In genomic region chr22:48425091-48425506, GRCh38 we compare ENCODE assay signal across 24 cellular contexts.
"Had no signal": no experiment of that assay in that cellular context is flagged by ENCODE, and none has a peak within 500 bp of the region (broad histone marks: within the 10 kb centered on the region; RNA-seq: fewer than 3 reads in every experiment).

No MANE protein-coding gene starts in this region.

- H3K27ac ChIP-seq: dorsolateral prefrontal cortex, gastrocnemius medialis, neutrophil, parathyroid adenoma, prostate gland, right atrium auricular region, sigmoid colon, stomach, thyroid gland had no signal

- H3K9ac ChIP-seq: parathyroid adenoma had no signal

- H3K79me2 ChIP-seq: parathyroid adenoma had no signal

- H2AFZ ChIP-seq: parathyroid adenoma had no signal

- ATAC-seq: gastrocnemius medialis; left ventricle myocardium superior; mucosa of descending colon; stimulated activated effector memory CD8-positive, alpha-beta T cell treated with anti-CD3 and anti-CD28 coated beads, Interleukin-12 subunit alpha, Interleukin-12 subunit beta, amount 100 ng/mL, for 72 hours had no signal

- H3K9me3 ChIP-seq: gastrocnemius medialis, mucosa of descending colon, neutrophil, prostate gland, right atrium auricular region, sigmoid colon, stomach, thyroid gland had no signal

- H3K36me3 ChIP-seq: gastrocnemius medialis, neutrophil, prostate gland, right atrium auricular region, sigmoid colon, stomach, thyroid gland had no signal

- FAIRE-seq: keratinocyte had no signal

- H3K4me1 ChIP-seq: gastrocnemius medialis, parathyroid adenoma, prostate gland, right atrium auricular region, sigmoid colon, stomach, thyroid gland had no signal

- H3K27me3 ChIP-seq: gastrocnemius medialis, neutrophil, right atrium auricular region, thyroid gland had no signal

- DNase-seq: cerebellar nuclear complex; effector CD4-positive, alpha-beta T cell; foreskin fibroblast; gastrocnemius medialis; left ventricle myocardium superior; mesenchymal stem cell; mucosa of descending colon; naive B cell; nephron progenitor cell; sigmoid colon; stimulated activated CD4-positive, alpha-beta T cell treated with anti-CD3 and anti-CD28 coated beads, Interleukin-2, amount 100 ng/mL, for 24 hours; stimulated activated CD4-positive, alpha-beta T cell treated with anti-CD3 and anti-CD28 coated beads, Interleukin-4, amount 100 ng/mL, for 24 hours; stimulated activated naive CD4-positive, alpha-beta T cell treated with Interleukin-2 at 50 U/mL for 16 hours; stomach; thyroid gland; trophoblast cell had no signal

- H3K4me3 ChIP-seq: dorsolateral prefrontal cortex, gastrocnemius medialis, lung, mucosa of descending colon, prostate gland, right atrium auricular region, sigmoid colon, stomach, thyroid gland had no signal
